3 cellular contexts compared by ENCODE assay signal in genomic region chr20:4247898-4248858, GRCh38.
TF ChIP-seq lines count a peak whose summit lies in the region.

No MANE protein-coding gene starts in this region.

TF ChIP-seq in SK-N-SH, 30 proteins besides CTCF, POLR2A, EP300 and RAD21 (continued from another document):
- TF ChIP-seq IRF3 (IDR thresholded peaks at IDR 0.05; ENCODE audit: low read depth, low read length) (no peak), MAX (IDR thresholded peaks at IDR 0.05; ENCODE audit: low read depth) (no peak), SIN3A (IDR thresholded peaks at IDR 0.05; ENCODE audit: borderline replicate concordance, low read depth, low read length) (no peak), JUND (IDR thresholded peaks at IDR 0.05) (no peak), MEF2A (IDR thresholded peaks at IDR 0.05; ENCODE audit: borderline replicate concordance, low read depth) (no peak), NFIC (IDR thresholded peaks at IDR 0.05; ENCODE audit: borderline replicate concordance) (no peak), ZBTB33 (IDR thresholded peaks at IDR 0.05; ENCODE audit: borderline replicate concordance, low read depth) (no peak)

TF ChIP-seq in SK-N-SH treated with all-trans-retinoic acid at 6 μM for 48 hours, 23 proteins besides CTCF, POLR2A, EP300 and RAD21 (continued from another document):
- no peak for TF ChIP-seq ISL1 (CRISPR knock-in tag; IDR thresholded peaks at IDR 0.05)
- no peak for TF ChIP-seq TSHZ2 (CRISPR knock-in tag; IDR thresholded peaks at IDR 0.05)
- no peak for TF ChIP-seq OSR1 (CRISPR knock-in tag; IDR thresholded peaks at IDR 0.05)
- TF ChIP-seq PATZ1 (CRISPR knock-in tag; IDR thresholded peaks at IDR 0.05; ENCODE audit: borderline replicate concordance), result no peak
- no peak for TF ChIP-seq CREB5 (CRISPR knock-in tag; IDR thresholded peaks at IDR 0.05; ENCODE audit: low read depth)

TF ChIP-seq in IMR-90, 13 proteins besides CTCF, POLR2A, EP300 and RAD21 (continued from another document):
- TF ChIP-seq BHLHE40 (IDR thresholded peaks at IDR 0.05; ENCODE audit: low read depth, low read length), result no peak
- TF ChIP-seq CEBPB (IDR thresholded peaks at IDR 0.05; ENCODE audit: low read depth, low read length), result no peak
- no peak for TF ChIP-seq MXI1 (IDR thresholded peaks at IDR 0.05; ENCODE audit: borderline replicate concordance, low read depth, low read length)
- TF ChIP-seq MAFK (IDR thresholded peaks at IDR 0.05; ENCODE audit: low read depth, low read length), result no peak
- no peak for TF ChIP-seq SMC3 (IDR thresholded peaks at IDR 0.05; ENCODE audit: low read depth, low read length)
- TF ChIP-seq RFX5 (IDR thresholded peaks at IDR 0.05; ENCODE audit: low read depth, low read length), result no peak
- no peak for TF ChIP-seq MAZ (IDR thresholded peaks at IDR 0.05; ENCODE audit: borderline replicate concordance, low read depth, low read length)
- TF ChIP-seq FOS (IDR thresholded peaks at IDR 0.05; ENCODE audit: low read depth, low read length), result no peak
- no peak for TF ChIP-seq CHD1 (IDR thresholded peaks at IDR 0.05; ENCODE audit: low read depth, low read length)
- TF ChIP-seq ELK1 (IDR thresholded peaks at IDR 0.05; ENCODE audit: borderline replicate concordance, low read depth, low read length), result no peak
- no peak for TF ChIP-seq RCOR1 (IDR thresholded peaks at IDR 0.05; ENCODE audit: insufficient replicate concordance, low read length)
- TF ChIP-seq NFE2L2 (IDR thresholded peaks at IDR 0.05; ENCODE audit: low read depth, low read length), result no peak
